ENCODE assay signal across 1 cellular context in the genomic region with DNA sequence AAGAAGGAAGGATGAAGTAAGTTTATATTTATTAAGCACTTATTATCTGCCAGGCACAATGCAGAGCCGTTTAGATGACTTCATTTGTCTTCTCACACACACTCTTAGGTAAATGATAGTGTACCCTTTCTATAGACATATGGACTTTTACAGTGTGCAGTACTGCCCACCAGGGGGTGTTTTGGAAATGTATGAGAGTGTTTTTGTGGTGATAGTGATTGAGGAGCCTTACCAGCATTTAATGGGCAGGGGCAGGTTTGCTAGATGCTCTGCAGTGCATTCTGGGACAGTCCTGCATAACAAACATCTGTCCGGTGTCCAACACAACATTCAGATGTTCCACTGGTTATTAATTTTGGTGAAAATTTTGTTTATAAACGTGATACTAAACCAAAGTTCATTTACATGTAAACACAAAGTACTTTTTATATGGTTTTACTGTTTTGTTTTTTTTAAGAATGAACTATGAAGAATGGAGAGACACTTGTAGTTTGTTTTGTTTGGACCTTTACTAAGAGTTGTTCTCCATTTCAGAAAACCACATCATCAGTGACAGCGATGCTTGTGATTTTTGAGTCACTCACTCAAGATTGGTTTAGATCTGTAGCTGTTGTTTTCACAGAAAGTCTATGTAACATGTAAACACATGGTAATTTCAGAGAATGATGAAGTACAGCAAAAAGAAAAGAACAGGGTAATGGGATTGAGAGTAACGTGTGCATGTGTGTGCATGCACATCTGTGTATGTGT.
TF ChIP-seq lines count a peak whose summit lies in the region.

No MANE protein-coding gene starts in this region.

TF ChIP-seq in HepG2, 621 proteins besides CTCF, POLR2A, EP300 and RAD21:
- TF ChIP-seq SMC3 (IDR thresholded peaks at IDR 0.05; ENCODE audit: low read length) (peak; percentile 46; the same call in 1 of the 2 replicates), ZNF792 (CRISPR knock-in tag; IDR thresholded peaks at IDR 0.05) (peak; percentile 78; the same call in 1 of the 2 replicates), ZNF496 (CRISPR knock-in tag; IDR thresholded peaks at IDR 0.05; ENCODE audit: insufficient replicate concordance) (no peak), PTBP1 (IDR thresholded peaks at IDR 0.05; ENCODE audit: low read depth, low read length, poor library complexity, severe bottlenecking) (no peak), HNRNPUL1 (IDR thresholded peaks at IDR 0.05; ENCODE audit: low read depth, low read length) (no peak), STAG1 (CRISPR knock-in tag; IDR thresholded peaks at IDR 0.05) (peak; percentile 24)
